Comparison of ENCODE assay signal across 9 cellular contexts in the genomic region with DNA sequence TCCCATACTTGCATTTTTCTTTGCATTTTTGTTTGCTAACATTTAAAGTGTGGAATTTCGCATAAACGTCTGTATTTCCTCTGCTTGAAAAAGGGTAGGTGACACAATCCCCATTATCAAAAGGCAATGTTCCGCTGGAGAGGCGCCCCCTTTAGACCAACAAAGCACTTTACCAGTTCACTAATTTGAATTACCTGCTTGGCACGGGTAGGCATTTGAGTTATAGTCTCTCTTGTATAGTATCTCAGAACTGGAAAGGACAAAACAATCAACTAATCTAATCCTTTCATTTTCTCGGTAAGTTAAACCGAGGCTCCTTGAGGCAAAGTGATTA. TPM values are rescaled to one million over a fixed set of nuclear protein-coding genes. Genes with fewer than 3 reads are reported as not detected.
DNase-seq lines count a peak whose midpoint lies in the region; ATAC-seq, FAIRE-seq and TF ChIP-seq lines count a peak whose summit lies in the region.
"Had no signal": no experiment of that assay in that cellular context is flagged by ENCODE, and none has a peak within 500 bp of the region (broad histone marks: within the 10 kb centered on the region; RNA-seq: fewer than 3 reads in every experiment).

No MANE protein-coding gene starts in this region.

- DNase-seq in D721Med (ENCODE audit: insufficient read length, low spot score) = no peak
- peak; percentile 71 for DNase-seq in NCI-H748 (lab: John Stamatoyannopoulos, UW; ENCODE audit: unreplicated experiment)
- no peak for DNase-seq in GM12878 (ENCODE audit: low read depth, low spot score)
- peak; percentile 50 for DNase-seq in inferior parietal cortex (ENCODE audit: extremely low spot score)
- DNase-seq in stimulated activated CD4-positive, alpha-beta T cell treated with anti-CD3 and anti-CD28 coated beads, Interleukin-1b, Interleukin-23, amount 100 ng/mL, for 48 hours = peak; percentile 20
- no peak for DNase-seq in activated CD8-positive, alpha-beta memory T cell treated with anti-CD3 and anti-CD28 coated beads, Interleukin-2, amount 50 U/mL, for 48 hours

- no peak for TF ChIP-seq POLR2A in GM12878 (IDR thresholded peaks at IDR 0.05; ENCODE audit: low read depth, low read length)

- SMC1A ChIA-PET in GM12878 (lab: Charles Lee; ENCODE audit: uncharacterized antibody, unreplicated experiment) = no interaction called here

- peak overlapping the region; percentile 99 for H3K4me2 ChIP-seq in GM12878 (ENCODE audit: control insufficient read depth, insufficient read depth)

- intact Hi-C loops in GM12878 (cut with micrococcal nuclease; ENCODE audit: unreplicated experiment) = no loop called here

- peak overlapping the region; percentile 82 for H3K4me3 ChIP-seq in GM12878

- ATAC-seq in GM19397 (IDR thresholded peaks at IDR 0.05; ENCODE audit: unreplicated experiment) = peak; percentile 31
- peak; percentile 61 for ATAC-seq in HG03439 (IDR thresholded peaks at IDR 0.05; ENCODE audit: unreplicated experiment)
- peak; percentile 67 for ATAC-seq in GM12878

- FAIRE-seq in D721Med (lab: Jason Lieb, UNC) = no peak
- no peak for FAIRE-seq in GM12878 (lab: Jason Lieb, UNC)

- H3K4me1 ChIP-seq in GM12878 (ENCODE audit: control insufficient read depth, insufficient read depth, low read length) = peaks cover 4% of the 10 kb centered on the region; the same call in 1 of the 2 replicates

- peak overlapping the region; percentile 95 for H2AFZ ChIP-seq in GM12878 (ENCODE audit: control insufficient read depth, low read depth, low read length)

- H3K27ac ChIP-seq in GM12878 (ENCODE audit: control insufficient read depth, insufficient read depth) = no peak overlapping the region

- no peaks in the 10 kb centered on the region for H3K79me2 ChIP-seq in GM12878 (ENCODE audit: control insufficient read depth, insufficient read depth, low read length)

- no peak for TF ChIP-seq EP300 in GM12878 (IDR thresholded peaks at IDR 0.05; ENCODE audit: borderline replicate concordance in 1 of 2, control insufficient read depth in 1 of 2, low read depth in 2 of 2, low read length in 2 of 2)

- H3K27me3 ChIP-seq in GM12878 (replicated peaks in 1 of 2; ENCODE audit: control insufficient read depth in 2 of 2, insufficient read depth in 2 of 2, low read length in 1 of 2) = no peaks in the 10 kb centered on the region

- H3K36me3 ChIP-seq in GM12878 (ENCODE audit: control insufficient read depth in 2 of 2, insufficient read depth in 2 of 2, low read length in 1 of 2) = no peaks in the 10 kb centered on the region

- CTCF ChIA-PET in GM12878 (lab: Yijun Ruan, JAX) = no interaction called here

- no peaks in the 10 kb centered on the region; the same call in 2 of the 3 replicates for H3K9me3 ChIP-seq in GM12878 (replicated peaks; ENCODE audit: control insufficient read depth, insufficient read depth, low read length)

- peak; percentile 56 for TF ChIP-seq RAD21 in GM12878 (IDR thresholded peaks at IDR 0.05; ENCODE audit: insufficient read depth, low read depth, low read length)

- in situ Hi-C loops in GM12878 (cut with MboI) = no loop called here

- POLR2A ChIA-PET in GM12878 (lab: Charles Lee) = no interaction called here

- BruUV-seq in GM12878 (replicated peaks; lab: Mats Ljungman, UMichigan) = no TSS peak

- no peaks in the 10 kb centered on the region for H4K20me1 ChIP-seq in GM12878 (ENCODE audit: control insufficient read depth, insufficient read depth)

- TF ChIP-seq CTCF in D721Med (IDR thresholded peaks at IDR 0.05; ENCODE audit: insufficient read depth, missing control alignments) (peak; percentile 40), GM12878 (IDR thresholded peaks at IDR 0.05 in 2 of 3, conservative IDR thresholded peaks at IDR 0.05 in 1 of 3; ENCODE audit: control insufficient read depth in 2 of 3, extremely low read depth in 1 of 3, insufficient read depth in 1 of 3, low read depth in 3 of 3, low read length in 3 of 3) (peak; percentile 42 to 61 (median 45); a peak in 5 of 6 replicates)

- H3K9ac ChIP-seq in GM12878 (ENCODE audit: control insufficient read depth, insufficient read depth, low read length) = peak overlapping the region; percentile 44; the same call in 1 of the 2 replicates

- WGBS in GM12878 (ENCODE audit: insufficient coverage, insufficient replicate concordance, low lambda C conversion rate, missing lambda C conversion rate) = under 1% methylated on average over 7 of the region's 7 CpGs

- RAD21 ChIA-PET in GM12878 (lab: Charles Lee; ENCODE audit: unreplicated experiment) = no interaction called here

TF ChIP-seq in GM12878, 131 proteins besides CTCF, POLR2A, EP300 and RAD21:
- TF ChIP-seq ZNF384 (IDR thresholded peaks at IDR 0.05; ENCODE audit: borderline replicate concordance, low read depth, low read length) (0 out of 2 replicates have a peak, but pooled peaks have one; percentile 6), ZNF687 (IDR thresholded peaks at IDR 0.05) (no peak), SMC3 (IDR thresholded peaks at IDR 0.05; ENCODE audit: borderline replicate concordance, low read length) (peak; percentile 36; the same call in 1 of the 2 replicates)
- TF ChIP-seq, protein P1, sequence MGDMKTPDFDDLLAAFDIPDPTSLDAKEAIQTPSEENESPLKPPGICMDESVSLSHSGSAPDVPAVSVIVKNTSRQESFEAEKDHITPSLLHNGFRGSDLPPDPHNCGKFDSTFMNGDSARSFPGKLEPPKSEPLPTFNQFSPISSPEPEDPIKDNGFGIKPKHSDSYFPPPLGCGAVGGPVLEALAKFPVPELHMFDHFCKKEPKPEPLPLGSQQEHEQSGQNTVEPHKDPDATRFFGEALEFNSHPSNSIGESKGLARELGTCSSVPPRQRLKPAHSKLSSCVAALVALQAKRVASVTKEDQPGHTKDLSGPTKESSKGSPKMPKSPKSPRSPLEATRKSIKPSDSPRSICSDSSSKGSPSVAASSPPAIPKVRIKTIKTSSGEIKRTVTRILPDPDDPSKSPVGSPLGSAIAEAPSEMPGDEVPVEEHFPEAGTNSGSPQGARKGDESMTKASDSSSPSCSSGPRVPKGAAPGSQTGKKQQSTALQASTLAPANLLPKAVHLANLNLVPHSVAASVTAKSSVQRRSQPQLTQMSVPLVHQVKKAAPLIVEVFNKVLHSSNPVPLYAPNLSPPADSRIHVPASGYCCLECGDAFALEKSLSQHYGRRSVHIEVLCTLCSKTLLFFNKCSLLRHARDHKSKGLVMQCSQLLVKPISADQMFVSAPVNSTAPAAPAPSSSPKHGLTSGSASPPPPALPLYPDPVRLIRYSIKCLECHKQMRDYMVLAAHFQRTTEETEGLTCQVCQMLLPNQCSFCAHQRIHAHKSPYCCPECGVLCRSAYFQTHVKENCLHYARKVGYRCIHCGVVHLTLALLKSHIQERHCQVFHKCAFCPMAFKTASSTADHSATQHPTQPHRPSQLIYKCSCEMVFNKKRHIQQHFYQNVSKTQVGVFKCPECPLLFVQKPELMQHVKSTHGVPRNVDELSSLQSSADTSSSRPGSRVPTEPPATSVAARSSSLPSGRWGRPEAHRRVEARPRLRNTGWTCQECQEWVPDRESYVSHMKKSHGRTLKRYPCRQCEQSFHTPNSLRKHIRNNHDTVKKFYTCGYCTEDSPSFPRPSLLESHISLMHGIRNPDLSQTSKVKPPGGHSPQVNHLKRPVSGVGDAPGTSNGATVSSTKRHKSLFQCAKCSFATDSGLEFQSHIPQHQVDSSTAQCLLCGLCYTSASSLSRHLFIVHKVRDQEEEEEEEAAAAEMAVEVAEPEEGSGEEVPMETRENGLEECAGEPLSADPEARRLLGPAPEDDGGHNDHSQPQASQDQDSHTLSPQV (IDR thresholded peaks at IDR 0.05) = no peak

RNA-seq across cellular contexts. Expression of gene CCDC39, which starts 0.8 kb away (rescaled TPM):
- total RNA-seq in GM12878 (2013; cell fraction: nucleolus; rRNA removed) = 1.9 and 2.4 TPM in 2 replicates
- 0.16 and 0.23 TPM in 2 replicates for total RNA-seq in GM12878 (2014; rRNA removed)
- total RNA-seq in GM12878 (2014; rRNA removed; fragmentation: Illumina TruSeq; extraction: Trizol) = 0.67 and 0.74 TPM in 2 replicates
- total RNA-seq in GM12878 (2021) = 0.43 and 0.44 TPM in 2 replicates
- polyA plus RNA-seq in GM12878 (2011; ENCODE audit: low read depth) = not detected
- polyA plus RNA-seq in GM12878 (2011; rRNA removed) = 0.10 and 0.19 TPM in 2 replicates
- polyA plus RNA-seq in GM12878 (2011; cell fraction: cytosol; rRNA removed) = not detected in 2 replicates
- polyA plus RNA-seq in GM12878 (2011; cell fraction: nucleus; rRNA removed) = 0.03 and 0.10 TPM in 2 replicates
- 0.07 TPM in 1 of 2 replicates, not detected in the other for polyA plus RNA-seq in GM12878 (2012)
- 0.69 and 0.89 TPM in 2 replicates for polyA plus RNA-seq in GM12878 (2014; fragmentation: Illumina TruSeq; extraction: Trizol)
- polyA plus RNA-seq in GM12878 (2014; fragmentation: Nextera tagmentation; extraction: Ambion mirVana) = under 1 TPM; 0.32 to 0.38 TPM
- 0.08 and 0.27 TPM in 2 replicates for polyA plus RNA-seq in GM12878 (2014; rRNA removed)
- under 1 TPM; 0.16 to 0.29 TPM for polyA plus RNA-seq in GM12878 (2016; fragmentation: Nextera tagmentation; extraction: Ambion mirVana)
- polyA minus RNA-seq in GM12878 (2011; rRNA and poly(A)+ RNA removed) = not detected in 2 replicates
- not detected in 2 replicates for polyA minus RNA-seq in GM12878 (2011; cell fraction: cytosol; rRNA and poly(A)+ RNA removed)
- not detected in 2 replicates for polyA minus RNA-seq in GM12878 (2011; cell fraction: nucleus; rRNA and poly(A)+ RNA removed)
- total RNA-seq: activated CD8-positive, alpha-beta memory T cell treated with anti-CD3 and anti-CD28 coated beads for 36 hours had no signal

Comparison
In these comparisons a context has a peak if more than half of its experiments do, and no peak if none do; other contexts are left out.
1. DNase-seq: peak in NCI-H748 (single experiment), inferior parietal cortex (single experiment) and stimulated activated CD4-positive, alpha-beta T cell treated with anti-CD3 and anti-CD28 coated beads, Interleukin-1b, Interleukin-23, amount 100 ng/mL, for 48 hours (single experiment); none in D721Med (single experiment), GM12878 (single experiment) and activated CD8-positive, alpha-beta memory T cell treated with anti-CD3 and anti-CD28 coated beads, Interleukin-2, amount 50 U/mL, for 48 hours (single experiment).
2. Peak in every context shown above with its lines, with median percentiles within 50 percentile points of each other: ATAC-seq.